24 cellular contexts compared by ENCODE assay signal in the genomic region with DNA sequence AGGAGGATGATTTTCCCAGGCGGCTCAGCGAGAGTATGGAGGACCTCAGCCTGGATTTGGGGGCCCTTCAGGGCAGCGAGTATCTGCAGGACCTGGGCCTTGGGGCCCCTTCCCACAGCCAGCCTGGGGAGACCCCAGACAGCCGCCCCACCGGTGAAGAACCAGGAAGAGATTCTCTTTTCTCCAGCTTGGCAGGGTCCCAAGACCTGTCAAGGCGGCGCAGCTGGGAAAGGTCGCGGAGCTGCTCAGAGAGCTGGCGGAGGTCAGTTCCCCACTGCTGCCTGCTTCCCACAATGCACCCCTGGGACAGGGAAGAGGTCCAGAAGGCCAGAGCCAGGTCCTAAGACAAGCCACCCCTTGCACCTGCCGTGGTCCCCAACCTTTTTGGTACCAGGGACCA.
"Had no signal": no experiment of that assay in that cellular context is flagged by ENCODE, and none has a peak within 500 bp of the region (broad histone marks: within the 10 kb centered on the region; RNA-seq: fewer than 3 reads in every experiment).

No MANE protein-coding gene starts in this region.

- H3K4me3 Mint-ChIP-seq: activated CD4-positive, alpha-beta memory T cell treated with anti-CD3 and anti-CD28 coated beads for 36 hours; activated CD4-positive, alpha-beta T cell treated with anti-CD3 and anti-CD28 coated beads, Interleukin-2, amount 10 ng/mL, durations not matched to agents 24 days and 14 days; activated naive CD4-positive, alpha-beta T cell treated with anti-CD3 and anti-CD28 coated beads, Interleukin-2, amount 10 ng/mL, durations not matched to agents 7 days and 5 days; activated naive CD8-positive, alpha-beta T cell treated with anti-CD3 and anti-CD28 coated beads, Interleukin-2, amount 50 U/mL, for 24 hours; naive B cell had no signal

- H3K27ac Mint-ChIP-seq: activated CD4-positive, alpha-beta memory T cell treated with anti-CD3 and anti-CD28 coated beads for 36 hours; activated CD4-positive, alpha-beta T cell treated with anti-CD3 and anti-CD28 coated beads, Interleukin-2, amount 10 ng/mL, durations not matched to agents 24 days and 14 days; activated naive CD4-positive, alpha-beta T cell treated with anti-CD3 and anti-CD28 coated beads, Interleukin-2, amount 10 ng/mL, durations not matched to agents 7 days and 5 days; activated naive CD8-positive, alpha-beta T cell treated with anti-CD3 and anti-CD28 coated beads, Interleukin-2, amount 50 U/mL, for 24 hours had no signal

- DNase-seq: activated CD4-positive, alpha-beta memory T cell treated with anti-CD3 and anti-CD28 coated beads for 36 hours; activated CD4-positive, alpha-beta T cell treated with anti-CD3 and anti-CD28 coated beads, Interleukin-2, amount 10 ng/mL, durations not matched to agents 24 days and 14 days; activated CD4-positive, CD25-positive, alpha-beta regulatory T cell treated with anti-CD3 and anti-CD28 coated beads, Interleukin-2, amount 50 U/mL, for 72 hours; activated CD8-positive, alpha-beta memory T cell treated with anti-CD3 and anti-CD28 coated beads, Interleukin-2, amount 50 U/mL, for 4 hours; activated gamma-delta T cell; activated naive CD4-positive, alpha-beta T cell treated with anti-CD3 and anti-CD28 coated beads, Interleukin-2, amount 10 ng/mL, durations not matched to agents 7 days and 5 days; activated naive CD8-positive, alpha-beta T cell treated with anti-CD3 and anti-CD28 coated beads, Interleukin-2, amount 50 U/mL, for 24 hours; activated T-cell treated with anti-CD3 and anti-CD28 coated beads, Interleukin-2, amount 50 U/mL, for 1 hour; central memory CD4-positive, alpha-beta T cell; dermis blood vessel endothelial cell; effector CD4-positive, alpha-beta T cell; glutamatergic neuron; left ventricle myocardium inferior; naive B cell; nucleus accumbens; SK-N-SH; stimulated activated CD4-positive, alpha-beta T cell treated with anti-CD3 and anti-CD28 coated beads, Interleukin-2, amount 100 ng/mL, for 24 hours; stimulated activated naive CD4-positive, alpha-beta T cell treated with Interleukin-2 at 50 U/mL for 16 hours; T-helper 2 cell had no signal

- H3K4me1 ChIP-seq: breast epithelium, left ventricle myocardium inferior, pancreas, prostate gland had no signal

- H3K27me3 ChIP-seq: breast epithelium, pancreas had no signal

- ATAC-seq: activated naive CD8-positive, alpha-beta T cell treated with anti-CD3 and anti-CD28 coated beads, Interleukin-2, amount 50 U/mL, for 24 hours; pancreas had no signal

- H3K36me3 ChIP-seq: breast epithelium, left ventricle myocardium inferior, pancreas, prostate gland, thoracic aorta had no signal

- H3K4me1 Mint-ChIP-seq: activated CD4-positive, alpha-beta T cell treated with anti-CD3 and anti-CD28 coated beads, Interleukin-2, amount 10 ng/mL, durations not matched to agents 24 days and 14 days; activated naive CD4-positive, alpha-beta T cell treated with anti-CD3 and anti-CD28 coated beads, Interleukin-2, amount 10 ng/mL, durations not matched to agents 7 days and 5 days had no signal

- H3K27ac ChIP-seq: breast epithelium, left ventricle myocardium inferior, pancreas, prostate gland, thoracic aorta had no signal

- H3K9me3 ChIP-seq: breast epithelium, left ventricle myocardium inferior, pancreas, prostate gland, SK-N-SH, thoracic aorta had no signal

- H3K27me3 Mint-ChIP-seq: activated CD4-positive, alpha-beta memory T cell treated with anti-CD3 and anti-CD28 coated beads for 36 hours; activated CD4-positive, alpha-beta T cell treated with anti-CD3 and anti-CD28 coated beads, Interleukin-2, amount 10 ng/mL, durations not matched to agents 24 days and 14 days; activated naive CD4-positive, alpha-beta T cell treated with anti-CD3 and anti-CD28 coated beads, Interleukin-2, amount 10 ng/mL, durations not matched to agents 7 days and 5 days; activated naive CD8-positive, alpha-beta T cell treated with anti-CD3 and anti-CD28 coated beads, Interleukin-2, amount 50 U/mL, for 24 hours; naive B cell had no signal

- H3K9me3 Mint-ChIP-seq: activated CD4-positive, alpha-beta memory T cell treated with anti-CD3 and anti-CD28 coated beads for 36 hours; activated CD4-positive, alpha-beta T cell treated with anti-CD3 and anti-CD28 coated beads, Interleukin-2, amount 10 ng/mL, durations not matched to agents 24 days and 14 days; activated naive CD4-positive, alpha-beta T cell treated with anti-CD3 and anti-CD28 coated beads, Interleukin-2, amount 10 ng/mL, durations not matched to agents 7 days and 5 days; activated naive CD8-positive, alpha-beta T cell treated with anti-CD3 and anti-CD28 coated beads, Interleukin-2, amount 50 U/mL, for 24 hours had no signal

- H3K4me3 ChIP-seq: breast epithelium, left ventricle myocardium inferior, pancreas, prostate gland, smooth muscle cell, thoracic aorta had no signal
